20 cellular contexts compared by ENCODE assay signal in the genomic region with DNA sequence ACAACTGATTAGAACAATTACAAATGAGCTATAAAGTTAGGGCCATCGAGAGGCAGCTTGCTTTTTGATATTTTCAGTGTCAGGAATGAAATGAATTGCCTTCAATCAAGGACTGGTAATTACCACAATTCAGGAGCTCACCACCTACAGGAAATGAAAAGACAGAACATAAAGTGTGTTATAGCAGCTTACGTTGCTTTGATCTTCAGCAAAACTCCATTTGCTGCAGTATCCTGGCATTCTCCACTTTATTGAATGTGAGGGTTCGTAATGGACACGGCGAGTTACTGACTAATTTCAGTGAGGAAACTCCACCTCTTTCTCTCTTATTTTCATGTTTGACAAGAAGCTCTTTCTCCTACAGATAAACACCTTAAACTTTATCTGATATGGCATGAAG.
A peak's percentile ranks its signal among the peaks of the same experiment; 100 is the strongest.
DNase-seq lines count a peak whose midpoint lies in the region; ATAC-seq and TF ChIP-seq lines count a peak whose summit lies in the region.
"Had no signal": no experiment of that assay in that cellular context is flagged by ENCODE, and none has a peak within 500 bp of the region (broad histone marks: within the 10 kb centered on the region; RNA-seq: fewer than 3 reads in every experiment).

No MANE protein-coding gene starts in this region.

- CTCF ChIA-PET in PC-9 (lab: Charles Lee) = no interaction called here
- CTCF ChIA-PET in RWPE1 (lab: Yijun Ruan, JAX) = interaction anchor here (0.6 kb wide), 1 partner anchor 14 kb away, joined by 3 read pairs; no protein-coding TSS in a partner anchor

- TF ChIP-seq CTCF in DND-41 (IDR thresholded peaks at IDR 0.05; ENCODE audit: borderline replicate concordance, extremely low read depth, low read length, poor library complexity, severe bottlenecking) (peak; percentile 53), PC-9 (conservative IDR thresholded peaks at IDR 0.05) (no peak), fibroblast of lung (conservative IDR thresholded peaks at IDR 0.05 in 1 of 2, IDR thresholded peaks at IDR 0.05 in 1 of 2; ENCODE audit: low read depth in 1 of 2, low read length in 2 of 2) (no peak), RWPE1 (conservative IDR thresholded peaks at IDR 0.05; ENCODE audit: low read depth) (no peak)

- H3K9me3 ChIP-seq in BLaER1 (no peaks in the 10 kb centered on the region), DND-41 (ENCODE audit: insufficient read depth, low read length, severe bottlenecking) (no peaks in the 10 kb centered on the region), PC-9 (ENCODE audit: insufficient read depth, low read depth) (no peaks in the 10 kb centered on the region), fibroblast of lung (ENCODE audit: control insufficient read depth, insufficient read depth, low read depth, low read length) (no peaks in the 10 kb centered on the region)
- H3K9me3 ChIP-seq: heart right ventricle, prostate gland had no signal

- DNase-seq in DND-41 (peak; percentile 59), PC-9 (no peak), fibroblast of lung (ENCODE audit: low read depth in 2 of 2) (no peak), SHP77 treated with DMSO at 0.1 percent for 48 hours (lab: John Stamatoyannopoulos, UW) (no peak), RWPE1 (ENCODE audit: low spot score) (no peak)
- DNase-seq: activated CD4-positive, alpha-beta T cell treated with anti-CD3 and anti-CD28 coated beads for 1 hour; C1 segment of cervical spinal cord; DMS 273 treated with DMSO at 0.1 percent for 48 hours; HCEC 1CT; heart right ventricle; NCI-H226; NK-92 treated with Interleukin-12 subunit alpha and Interleukin-12 subunit beta, amount 100 ng/mL, for 24 hours; trophoblast cell had no signal

- H3K4me3 ChIP-seq in BLaER1 = no peak overlapping the region
- peak overlapping the region in 1 of 2 experiments; percentile 18; a peak in 1 of 4 replicates for H3K4me3 ChIP-seq in DND-41 (ENCODE audit: low read depth in 1 of 2, low read length in 2 of 2)
- no peak overlapping the region for H3K4me3 ChIP-seq in PC-9
- no peak overlapping the region for H3K4me3 ChIP-seq in fibroblast of lung (replicated peaks in 1 of 4; ENCODE audit: control extremely low read depth in 1 of 4, insufficient read depth in 1 of 4, low read depth in 3 of 4, low read length in 4 of 4)
- H3K4me3 ChIP-seq: heart right ventricle, prostate gland had no signal

- no peaks in the 10 kb centered on the region for H3K27me3 ChIP-seq in BLaER1
- no peaks in the 10 kb centered on the region for H3K27me3 ChIP-seq in DND-41 (ENCODE audit: insufficient read depth, low read length, poor library complexity)
- H3K27me3 ChIP-seq in PC-9 (ENCODE audit: insufficient read depth, low read depth) = no peaks in the 10 kb centered on the region
- no peaks in the 10 kb centered on the region for H3K27me3 ChIP-seq in fibroblast of lung (ENCODE audit: control insufficient read depth, insufficient read depth, low read length)
- H3K27me3 ChIP-seq: heart right ventricle had no signal

- peak overlapping the region; percentile 29 for H3K4me2 ChIP-seq in BLaER1
- H3K4me2 ChIP-seq in DND-41 (ENCODE audit: insufficient read depth, low read length) = peak overlapping the region; percentile 52
- H3K4me2 ChIP-seq in PC-9 = no peak overlapping the region
- no peak overlapping the region for H3K4me2 ChIP-seq in fibroblast of lung (ENCODE audit: extremely low read depth, insufficient read depth, low read length)

- H3K36me3 ChIP-seq in BLaER1 (no peaks in the 10 kb centered on the region), DND-41 (ENCODE audit: insufficient read depth, low read length) (no peaks in the 10 kb centered on the region), PC-9 (ENCODE audit: low read depth) (no peaks in the 10 kb centered on the region), fibroblast of lung (ENCODE audit: control insufficient read depth, insufficient read depth, low read length) (no peaks in the 10 kb centered on the region)
- H3K36me3 ChIP-seq: heart right ventricle, prostate gland had no signal

- no TSS peak for BruUV-seq in PC-9 (replicated peaks; lab: Mats Ljungman, UMichigan)

- intact Hi-C loops in PC-9 (cut with micrococcal nuclease; ENCODE audit: unreplicated experiment) = no loop called here

- H3F3A ChIP-seq in PC-9 (ENCODE audit: insufficient read depth, low read depth) = no peaks in the 10 kb centered on the region

- peak; percentile 99 for ATAC-seq in DND-41 (ENCODE audit: insufficient read depth, low read depth)
- no peak for ATAC-seq in GM21723 (IDR thresholded peaks at IDR 0.05; ENCODE audit: unreplicated experiment)
- ATAC-seq in GM21576 (IDR thresholded peaks at IDR 0.05; ENCODE audit: unreplicated experiment) = no peak
- ATAC-seq: heart right ventricle; natural killer cell treated with Interleukin-12 subunit alpha and Interleukin-12 subunit beta and Interleukin-15 and Interleukin-18, amount 100 ng/mL, for 72 hours; Right ventricle myocardium inferior; stimulated activated memory B cell treated with anti-CD40 and anti-IgM and Interleukin-4, amounts not matched to agents 10 μg/mL and 1 μg/mL and 100 μg/mL, for 72 hours had no signal

- H3K27ac ChIP-seq in BLaER1 = no peak overlapping the region
- peak overlapping the region; percentile 68 for H3K27ac ChIP-seq in DND-41 (ENCODE audit: low read length)
- H3K27ac ChIP-seq in PC-9 = no peak overlapping the region
- H3K27ac ChIP-seq in fibroblast of lung (ENCODE audit: insufficient read depth, low read length) = no peak overlapping the region
- no peak overlapping the region for H3K27ac ChIP-seq in RWPE1
- H3K27ac ChIP-seq: heart right ventricle, prostate gland had no signal

- no peak overlapping the region for H3K9ac ChIP-seq in BLaER1
- H3K9ac ChIP-seq in DND-41 (ENCODE audit: low read depth, low read length) = peak overlapping the region; percentile 16
- H3K9ac ChIP-seq in fibroblast of lung (ENCODE audit: insufficient read depth, low read length) = no peak overlapping the region

- no peaks in the 10 kb centered on the region; the same call in 1 of the 2 replicates for H3K9me2 ChIP-seq in PC-9 (ENCODE audit: insufficient read depth)

- peaks cover 10% of the 10 kb centered on the region for H3K4me1 ChIP-seq in BLaER1
- peaks cover 23% of the 10 kb centered on the region for H3K4me1 ChIP-seq in DND-41 (ENCODE audit: insufficient read depth, low read length)
- H3K4me1 ChIP-seq in PC-9 (replicated peaks; ENCODE audit: insufficient read depth) = no peaks in the 10 kb centered on the region
- H3K4me1 ChIP-seq in fibroblast of lung (ENCODE audit: control insufficient read depth, extremely low read depth, insufficient read depth, low read length) = no peaks in the 10 kb centered on the region
- H3K4me1 ChIP-seq: heart right ventricle, prostate gland had no signal

- H4K20me1 ChIP-seq in BLaER1 (no peaks in the 10 kb centered on the region), DND-41 (ENCODE audit: insufficient read depth, low read length) (no peaks in the 10 kb centered on the region), PC-9 (ENCODE audit: insufficient read depth) (no peaks in the 10 kb centered on the region), fibroblast of lung (ENCODE audit: control insufficient read depth, extremely low read depth, insufficient read depth, low read length) (no peaks in the 10 kb centered on the region)

- H2AFZ ChIP-seq in DND-41 (ENCODE audit: low read depth, low read length) (peak overlapping the region; percentile 64), PC-9 (peak overlapping the region; percentile 55), fibroblast of lung (ENCODE audit: low read length) (peak overlapping the region; percentile 12)

- POLR2A ChIA-PET in PC-9 (lab: Charles Lee; ENCODE audit: unreplicated experiment) = no interaction called here
- POLR2A ChIA-PET in RWPE1 (lab: Yijun Ruan, JAX; ENCODE audit: low non-redundant PET) = no interaction called here

- H3K79me2 ChIP-seq in DND-41 (ENCODE audit: insufficient read depth, low read length) = no peaks in the 10 kb centered on the region
- no peaks in the 10 kb centered on the region for H3K79me2 ChIP-seq in PC-9 (ENCODE audit: low read depth)
- H3K79me2 ChIP-seq in fibroblast of lung (ENCODE audit: control insufficient read depth, insufficient read depth, low read length) = no peaks in the 10 kb centered on the region

Comparison
In these comparisons a context has a peak if more than half of its experiments do, and no peak if none do; other contexts are left out.
1. H3K4me2 ChIP-seq: peak in BLaER1 (single experiment) and DND-41 (single experiment); none in PC-9 (single experiment) and fibroblast of lung (single experiment).
2. H2AFZ ChIP-seq: peak in every context shown above with its lines; median percentile 64 in DND-41; 55 in PC-9; 12 in fibroblast of lung.